In genomic region chr1:43366601-43367025, GRCh38 we compare ENCODE assay signal across 9 cellular contexts. TPM values are rescaled to one million over a fixed set of nuclear protein-coding genes. Genes with fewer than 3 reads are reported as not detected.
DNase-seq lines count a peak whose midpoint lies in the region; ATAC-seq, FAIRE-seq and TF ChIP-seq lines count a peak whose summit lies in the region.
"Had no signal": no experiment of that assay in that cellular context is flagged by ENCODE, and none has a peak within 500 bp of the region (broad histone marks: within the 10 kb centered on the region; RNA-seq: fewer than 3 reads in every experiment).

No MANE protein-coding gene starts in this region.

- H3K4me3 ChIP-seq in WERI-Rb-1 (ENCODE audit: low read depth, low read length) (no peak overlapping the region), skeletal muscle satellite cell (ENCODE audit: low read length) (peak overlapping the region; percentile 88)

- peak; percentile 13; the same call in 1 of the 2 replicates for TF ChIP-seq POLR2A in H54 (IDR thresholded peaks at IDR 0.05; ENCODE audit: low read depth, low read length)

- H3K4me2 ChIP-seq in skeletal muscle satellite cell (ENCODE audit: low read length) = peak overlapping the region; percentile 84

- DNase-seq in H54 (ENCODE audit: insufficient read length, low spot score) = no peak
- DNase-seq in WERI-Rb-1 = no peak
- DNase-seq in glutamatergic neuron = no peak
- no peak for DNase-seq in superior temporal gyrus (ENCODE audit: extremely low spot score)
- no peak for DNase-seq in nucleus accumbens (lab: John Stamatoyannopoulos, UW)

- H3K9me3 ChIP-seq in WERI-Rb-1 (ENCODE audit: severe bottlenecking) (no peaks in the 10 kb centered on the region), skeletal muscle satellite cell (replicated peaks; ENCODE audit: low read length) (no peaks in the 10 kb centered on the region)

- peaks cover 5% of the 10 kb centered on the region for H3K4me1 Mint-ChIP-seq in glutamatergic neuron (ENCODE audit: low read depth, unreplicated experiment)

- H3K27me3 Mint-ChIP-seq in glutamatergic neuron (ENCODE audit: unreplicated experiment) = peaks cover 5% of the 10 kb centered on the region

- H3K27ac Mint-ChIP-seq in glutamatergic neuron (ENCODE audit: unreplicated experiment) = no peak overlapping the region

- H3K27ac ChIP-seq in WERI-Rb-1 = peak overlapping the region; percentile 89; the same call in 1 of the 2 replicates

- TF ChIP-seq CTCF in WERI-Rb-1 (IDR thresholded peaks at IDR 0.05; ENCODE audit: low read depth, low read length) (no peak), glutamatergic neuron (IDR thresholded peaks at IDR 0.05; ENCODE audit: partially characterized antibody, unreplicated experiment) (no peak)

- H3K9ac ChIP-seq in skeletal muscle satellite cell (ENCODE audit: low read depth, low read length) = peak overlapping the region; percentile 94

- ATAC-seq in HG03432 (IDR thresholded peaks at IDR 0.05; ENCODE audit: unreplicated experiment) = no peak
- ATAC-seq in GM19452 (IDR thresholded peaks at IDR 0.05; ENCODE audit: unreplicated experiment) = no peak

- peaks cover 24% of the 10 kb centered on the region for H3K4me1 ChIP-seq in skeletal muscle satellite cell (ENCODE audit: control insufficient read depth, insufficient read depth, low read length)

- H3K27me3 ChIP-seq in WERI-Rb-1 (ENCODE audit: insufficient read depth, low read depth, severe bottlenecking) (no peaks in the 10 kb centered on the region), skeletal muscle satellite cell (ENCODE audit: control insufficient read depth, insufficient read depth, low read length) (no peaks in the 10 kb centered on the region)

- H3K36me3 ChIP-seq in WERI-Rb-1 (peaks cover 43% of the 10 kb centered on the region), skeletal muscle satellite cell (ENCODE audit: insufficient read depth, low read length) (peaks cover 36% of the 10 kb centered on the region)

- H3K4me3 Mint-ChIP-seq in glutamatergic neuron (ENCODE audit: unreplicated experiment) = peak overlapping the region; percentile 87

- H3K9me3 Mint-ChIP-seq in glutamatergic neuron (ENCODE audit: unreplicated experiment) = peaks cover 4% of the 10 kb centered on the region

- peaks cover 6% of the 10 kb centered on the region for H3K36me3 Mint-ChIP-seq in glutamatergic neuron (ENCODE audit: unreplicated experiment)

- FAIRE-seq in H54 (lab: Jason Lieb, UNC) = no peak

RNA-seq across cellular contexts. Expression of gene ELOVL1, which starts 1.2 kb away (rescaled TPM):
- total RNA-seq in glutamatergic neuron (ENCODE audit: unreplicated experiment) = 18.7 TPM
- 44.9 and 69.9 TPM in 2 replicates for total RNA-seq in skeletal muscle satellite cell (2012; rRNA removed)

RNA-seq across cellular contexts. Expression of gene CDC20, which starts 7.8 kb away (rescaled TPM):
- total RNA-seq in glutamatergic neuron (ENCODE audit: unreplicated experiment) = 22.5 TPM
- total RNA-seq in skeletal muscle satellite cell (2012; rRNA removed) = 61.3 and 82.3 TPM in 2 replicates

RNA-seq across cellular contexts. Expression of gene MED8, which starts 23.0 kb away (rescaled TPM):
- 39.1 TPM for total RNA-seq in glutamatergic neuron (ENCODE audit: unreplicated experiment)
- total RNA-seq in skeletal muscle satellite cell (2012; rRNA removed) = 56.3 and 59.2 TPM in 2 replicates

RNA-seq across cellular contexts. Expression of gene SZT2, which starts 23.1 kb away (rescaled TPM):
- 85.3 TPM for total RNA-seq in glutamatergic neuron (ENCODE audit: unreplicated experiment)
- 23.6 and 26.6 TPM in 2 replicates for total RNA-seq in skeletal muscle satellite cell (2012; rRNA removed)

RNA-seq across cellular contexts. Expression of gene MPL, which starts 29.0 kb away (rescaled TPM):
- total RNA-seq in glutamatergic neuron (ENCODE audit: unreplicated experiment) = not detected
- not detected in 2 replicates for total RNA-seq in skeletal muscle satellite cell (2012; rRNA removed)
- total RNA-seq: NCI-H460 had no signal
